13 cellular contexts compared by ENCODE assay signal in genomic region chr22:19497245-19497644, GRCh38. TPM values are rescaled to one million over a fixed set of nuclear protein-coding genes. Genes with fewer than 3 reads are reported as not detected.
DNase-seq lines count a peak whose midpoint lies in the region; ATAC-seq, FAIRE-seq and TF ChIP-seq lines count a peak whose summit lies in the region.
"Had no signal": no experiment of that assay in that cellular context is flagged by ENCODE, and none has a peak within 500 bp of the region (broad histone marks: within the 10 kb centered on the region; RNA-seq: fewer than 3 reads in every experiment).

No MANE protein-coding gene starts in this region.

- TF ChIP-seq CTCF in bronchial epithelial cell (IDR thresholded peaks at IDR 0.05; ENCODE audit: insufficient read depth, low read length, severe bottlenecking) (no peak), suprapubic skin (IDR thresholded peaks at IDR 0.05) (no peak)

- no peak for ATAC-seq in HG03280 (IDR thresholded peaks at IDR 0.05; ENCODE audit: unreplicated experiment)
- ATAC-seq: body of pancreas; CD8-positive, alpha-beta T cell had no signal

- H3K27ac ChIP-seq in suprapubic skin, result no peak overlapping the region
- H3K27ac ChIP-seq: body of pancreas, neutrophil had no signal

- no peak for TF ChIP-seq POLR2A in suprapubic skin (IDR thresholded peaks at IDR 0.05)

- H3K27me3 ChIP-seq in MG63, result no peaks in the 10 kb centered on the region
- H3K27me3 ChIP-seq in bronchial epithelial cell (ENCODE audit: control insufficient read depth, insufficient read depth, low read length), result no peaks in the 10 kb centered on the region
- no peaks in the 10 kb centered on the region for H3K27me3 ChIP-seq in suprapubic skin
- H3K27me3 ChIP-seq: body of pancreas, neutrophil had no signal

- H3K9me3 ChIP-seq in MG63, result no peaks in the 10 kb centered on the region
- H3K9me3 ChIP-seq in suprapubic skin, result no peaks in the 10 kb centered on the region
- H3K9me3 ChIP-seq: body of pancreas, neutrophil had no signal

- 80% methylated on average over 1 of the region's 3 CpGs for WGBS in suprapubic skin

- DNase-seq in AG20443 (ENCODE audit: low spot score), result peak; percentile 53
- peak; percentile 17 for DNase-seq in MG63
- peak; percentile 94 for DNase-seq in bronchial epithelial cell (ENCODE audit: low read depth)
- DNase-seq in mesenteric fat pad (ENCODE audit: low spot score), result peak; percentile 74
- DNase-seq in suprapubic skin (ENCODE audit: low spot score in 2 of 2), result no peak
- no peak for DNase-seq in NCI-H774 (lab: John Stamatoyannopoulos, UW)
- DNase-seq in T-helper 2 cell, result no peak
- DNase-seq: CD8-positive, alpha-beta T cell; NCI-H146 had no signal

- no peak for TF ChIP-seq EP300 in suprapubic skin (IDR thresholded peaks at IDR 0.05)

- H3K4me1 ChIP-seq in suprapubic skin, result no peaks in the 10 kb centered on the region
- H3K4me1 ChIP-seq: body of pancreas had no signal

- no peak for FAIRE-seq in bronchial epithelial cell (lab: Jason Lieb, UNC)
- FAIRE-seq: keratinocyte had no signal

- peaks cover 42% of the 10 kb centered on the region for H3K36me3 ChIP-seq in MG63
- no peaks in the 10 kb centered on the region for H3K36me3 ChIP-seq in bronchial epithelial cell (ENCODE audit: control insufficient read depth, insufficient read depth, low read length)
- no peaks in the 10 kb centered on the region for H3K36me3 ChIP-seq in suprapubic skin

- no peak overlapping the region for H3K4me3 ChIP-seq in MG63
- H3K4me3 ChIP-seq in bronchial epithelial cell (ENCODE audit: low read depth, low read length), result no peak overlapping the region
- no peak overlapping the region for H3K4me3 ChIP-seq in suprapubic skin
- H3K4me3 ChIP-seq: body of pancreas had no signal

RNA-seq across cellular contexts. Expression of gene CDC45, which starts 17.5 kb away (rescaled TPM):
- total RNA-seq in MG63 (2014; rRNA removed; shearing (Covaris generic); ENCODE audit: low replicate concordance), result 81.8 and 89.1 TPM in 2 replicates
- total RNA-seq in bronchial epithelial cell (0.26 and 1.2 TPM in 2 replicates), mesenteric fat pad (not detected), suprapubic skin (1 to 10 TPM in 3 of 4 donors, under 1 TPM in 1; 0.72 to 3.3 (median 1.4) TPM)
- total RNA-seq: body of pancreas had no signal

RNA-seq across cellular contexts. Expression of gene UFD1, which starts 18.3 kb away (rescaled TPM):
- 128 and 161 TPM in 2 replicates for total RNA-seq in MG63 (2014; rRNA removed; shearing (Covaris generic); ENCODE audit: low replicate concordance)
- total RNA-seq in bronchial epithelial cell (66.9 and 77.8 TPM in 2 replicates), mesenteric fat pad (55.4 TPM), suprapubic skin (10 to 100 TPM; 27.9 to 56.1 (median 52.5) TPM)

RNA-seq across cellular contexts. Expression of gene CLDN5, which starts 27.0 kb away (rescaled TPM):
- total RNA-seq in MG63 (2014; rRNA removed; shearing (Covaris generic); ENCODE audit: low replicate concordance), result not detected in 2 replicates
- total RNA-seq in bronchial epithelial cell (0.38 and 2.4 TPM in 2 replicates), mesenteric fat pad (151 TPM), suprapubic skin (100 to 1,000 TPM in 1 of 4 donors, 10 to 100 TPM in 3; 22.1 to 112 (median 56.8) TPM)
- total RNA-seq: CD8-positive, alpha-beta T cell had no signal

RNA-seq across cellular contexts. Expression of gene C22orf39, which starts 49.7 kb away (rescaled TPM):
- 33.0 and 38.7 TPM in 2 replicates for total RNA-seq in MG63 (2014; rRNA removed; shearing (Covaris generic); ENCODE audit: low replicate concordance)
- total RNA-seq in bronchial epithelial cell (25.3 and 38.9 TPM in 2 replicates), mesenteric fat pad (26.3 TPM), suprapubic skin (10 to 100 TPM; 49.4 to 67.0 (median 51.7) TPM)

Comparison
In these comparisons a context has a peak if more than half of its experiments do, and no peak if none do; other contexts are left out.
1. DNase-seq: peak in AG20443 (single experiment), MG63 (single experiment), bronchial epithelial cell (single experiment) and mesenteric fat pad (single experiment); none in suprapubic skin (0 of 2), NCI-H774 (single experiment) and T-helper 2 cell (0 of 5).
2. RNA of gene CDC45, which starts 17.5 kb away (total RNA-seq): 81.8 to 89.1 TPM in MG63; 0.72 to 3.3 TPM in suprapubic skin, 0.26 to 1.2 TPM in bronchial epithelial cell and not detected in mesenteric fat pad (single experiment); every median in the first group is over 10 times any median in the second.